Comparison of ENCODE assay signal across 13 cellular contexts in genomic region chr4:104989363-104989762, GRCh38.
DNase-seq lines count a peak whose midpoint lies in the region; ATAC-seq and TF ChIP-seq lines count a peak whose summit lies in the region.
"Had no signal": no experiment of that assay in that cellular context is flagged by ENCODE, and none has a peak within 500 bp of the region (broad histone marks: within the 10 kb centered on the region; RNA-seq: fewer than 3 reads in every experiment).

No MANE protein-coding gene starts in this region.

- no peak overlapping the region for H4K8ac ChIP-seq in mesendoderm (ENCODE audit: low read depth, low read length)

- no peak overlapping the region for H3K4me2 ChIP-seq in PC-3 (ENCODE audit: low read length)
- H3K4me2 ChIP-seq in mesendoderm (ENCODE audit: low read length), result no peak overlapping the region

- H3K79me1 ChIP-seq in mesendoderm (ENCODE audit: low read length), result no peaks in the 10 kb centered on the region

- no peaks in the 10 kb centered on the region for H3F3A ChIP-seq in PC-3 (ENCODE audit: low read length, unreplicated experiment)

- H3K9me2 ChIP-seq in PC-3 (replicated peaks; ENCODE audit: low read length), result no peaks in the 10 kb centered on the region

- H2AFZ ChIP-seq in PC-3 (ENCODE audit: low read length), result no peak overlapping the region

- no CpG with 5 or more reads among the region's 4 CpGs for WGBS in mesendoderm (ENCODE audit: extremely low coverage, insufficient coverage, low lambda C conversion rate)

- H3K9me3 ChIP-seq in AG04450 (ENCODE audit: control insufficient read depth, insufficient read depth, low read length), result no peaks in the 10 kb centered on the region
- H3K9me3 ChIP-seq in PC-3 (ENCODE audit: low read length), result no peaks in the 10 kb centered on the region
- H3K9me3 ChIP-seq: colonic mucosa had no signal

- H3K23ac ChIP-seq in mesendoderm (ENCODE audit: low read length), result no peak overlapping the region

- H3K4me3 ChIP-seq in AG04450 (ENCODE audit: low read depth, low read length) (no peak overlapping the region), PC-3 (ENCODE audit: low read length) (no peak overlapping the region), fibroblast of pulmonary artery (replicated peaks; ENCODE audit: low read depth, low read length) (no peak overlapping the region), mesendoderm (ENCODE audit: low read length) (no peak overlapping the region)
- H3K4me3 ChIP-seq: colonic mucosa had no signal

- no peak overlapping the region for H4K5ac ChIP-seq in mesendoderm (ENCODE audit: low read length)

- H3K27ac ChIP-seq in AG04450 (ENCODE audit: low read depth, low read length) (no peak overlapping the region), PC-3 (ENCODE audit: low read length) (no peak overlapping the region), mesendoderm (ENCODE audit: low read depth, low read length) (no peak overlapping the region)
- H3K27ac ChIP-seq: colonic mucosa, VCaP had no signal

- H3K79me2 ChIP-seq in PC-3 (ENCODE audit: low read length) (no peaks in the 10 kb centered on the region), mesendoderm (ENCODE audit: control insufficient read depth, insufficient read depth, low read length) (no peaks in the 10 kb centered on the region)

- DNase-seq in AG04450 (ENCODE audit: low read depth, low spot score) (peak; percentile 4), NCI-H1092 treated with DMSO at 0.1 percent for 48 hours (lab: John Stamatoyannopoulos, UW) (peak; percentile 64), PC-3 (peak; percentile 4), fibroblast of pulmonary artery (ENCODE audit: low read depth) (peak; percentile 45), mesendoderm (no peak), medulla oblongata (ENCODE audit: extremely low spot score) (no peak), HT-29 (ENCODE audit: low spot score) (no peak), SKM-1 (lab: John Stamatoyannopoulos, UW; ENCODE audit: unreplicated experiment) (no peak)
- DNase-seq: activated CD8-positive, alpha-beta memory T cell treated with anti-CD3 and anti-CD28 coated beads, Interleukin-2, amount 50 U/mL, for 4 hours; colonic mucosa; NCI-H526; stimulated activated CD8-positive, alpha-beta memory T cell treated with anti-CD3 and anti-CD28 coated beads, Interleukin-4, amount 100 ng/mL, for 48 hours had no signal

- no peaks in the 10 kb centered on the region for H4K20me1 ChIP-seq in PC-3 (ENCODE audit: low read length)

- no peak overlapping the region for H3K18ac ChIP-seq in mesendoderm (ENCODE audit: low read length)

- no peaks in the 10 kb centered on the region for H3K36me3 ChIP-seq in PC-3 (ENCODE audit: low read depth, low read length)
- no peaks in the 10 kb centered on the region for H3K36me3 ChIP-seq in mesendoderm (ENCODE audit: control insufficient read depth, insufficient read depth, low read length)
- H3K36me3 ChIP-seq: colonic mucosa had no signal

- no peak for TF ChIP-seq CTCF in AG04450 (IDR thresholded peaks at IDR 0.05; ENCODE audit: low read depth, low read length)
- no peak for TF ChIP-seq CTCF in PC-3 (conservative IDR thresholded peaks at IDR 0.05; ENCODE audit: low read depth, low read length)
- TF ChIP-seq CTCF in fibroblast of pulmonary artery (IDR thresholded peaks at IDR 0.05; ENCODE audit: low read length, missing control alignments), result no peak

- intact Hi-C loops in PC-3 (cut with micrococcal nuclease), result no loop called here

- no peak overlapping the region for H2BK5ac ChIP-seq in mesendoderm (ENCODE audit: low read length)

- no peak overlapping the region for H2BK15ac ChIP-seq in mesendoderm (replicated peaks; ENCODE audit: low read depth)

- POLR2A ChIA-PET in AG04450 (lab: Yijun Ruan, JAX) (no interaction called here), PC-3 (lab: Charles Lee; ENCODE audit: unreplicated experiment) (no interaction called here)

- no peak overlapping the region for H3K56ac ChIP-seq in mesendoderm (ENCODE audit: low read length)

- CTCF ChIA-PET in AG04450 (lab: Charles Lee) (no interaction called here), PC-3 (lab: Charles Lee) (no interaction called here)

- no TSS peak for BruUV-seq in PC-3 (replicated peaks; lab: Mats Ljungman, UMichigan)

- H3K4ac ChIP-seq in mesendoderm (ENCODE audit: low read depth, low read length), result no peak overlapping the region

- peak; percentile 33; the same call in 1 of the 2 replicates for ATAC-seq in PC-3

- H2AK5ac ChIP-seq in mesendoderm (ENCODE audit: low read length), result no peak overlapping the region

- no peaks in the 10 kb centered on the region for H3K4me1 ChIP-seq in PC-3 (ENCODE audit: insufficient read depth, low read length)
- no peaks in the 10 kb centered on the region for H3K4me1 ChIP-seq in mesendoderm (ENCODE audit: control insufficient read depth, low read depth, low read length)
- H3K4me1 ChIP-seq: colonic mucosa had no signal

- H3K9ac ChIP-seq in PC-3 (ENCODE audit: low read length) (no peak overlapping the region), mesendoderm (ENCODE audit: low read length) (no peak overlapping the region)

- no peaks in the 10 kb centered on the region for H3K27me3 ChIP-seq in AG04450 (ENCODE audit: control insufficient read depth, insufficient read depth, low read length)
- H3K27me3 ChIP-seq in PC-3 (ENCODE audit: low read length), result no peaks in the 10 kb centered on the region
- no peaks in the 10 kb centered on the region for H3K27me3 ChIP-seq in mesendoderm (ENCODE audit: insufficient read depth, low read length, poor library complexity)
- H3K27me3 ChIP-seq: colonic mucosa had no signal

- no peak overlapping the region for H2BK120ac ChIP-seq in mesendoderm (ENCODE audit: low read depth, low read length)

Comparison
In these comparisons a context has a peak if more than half of its experiments do, and no peak if none do; other contexts are left out.
1. DNase-seq: peak in AG04450 (single experiment), NCI-H1092 treated with DMSO at 0.1 percent for 48 hours (single experiment), PC-3 (single experiment) and fibroblast of pulmonary artery (single experiment); none in mesendoderm (single experiment), medulla oblongata (single experiment), HT-29 (single experiment) and SKM-1 (single experiment).